Comparison of ENCODE assay signal across 18 cellular contexts in the genomic region with DNA sequence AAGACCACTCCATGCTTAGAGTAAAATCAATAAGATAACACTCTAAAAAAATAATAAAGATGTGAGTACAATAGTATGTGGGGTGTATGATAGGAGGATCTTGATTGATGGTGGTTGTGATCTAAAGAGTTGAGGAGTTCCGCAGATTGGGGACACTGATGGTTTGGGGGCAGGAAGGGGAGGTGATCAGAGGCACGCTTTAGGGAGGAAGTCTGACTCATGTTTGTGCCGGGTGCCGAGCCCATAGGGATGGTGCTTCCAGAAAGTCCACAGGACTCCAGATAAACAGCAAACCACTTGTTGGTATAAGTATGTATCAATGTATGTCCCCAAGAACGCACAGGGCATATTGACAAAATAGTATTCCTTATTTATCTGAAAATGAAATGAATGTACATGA. TPM values are rescaled to one million over a fixed set of nuclear protein-coding genes. Genes with fewer than 3 reads are reported as not detected.
A peak's percentile ranks its signal among the peaks of the same experiment; 100 is the strongest.
DNase-seq lines count a peak whose midpoint lies in the region; ATAC-seq, FAIRE-seq and TF ChIP-seq lines count a peak whose summit lies in the region.
"Had no signal": no experiment of that assay in that cellular context is flagged by ENCODE, and none has a peak within 500 bp of the region (broad histone marks: within the 10 kb centered on the region; RNA-seq: fewer than 3 reads in every experiment).

No MANE protein-coding gene starts in this region.

- H3K4me3 ChIP-seq in heart left ventricle: no peak overlapping the region
- H3K4me3 ChIP-seq in bronchial epithelial cell (ENCODE audit: low read depth, low read length): no peak overlapping the region
- H3K4me3 ChIP-seq in esophagus muscularis mucosa: no peak overlapping the region
- H3K4me3 ChIP-seq: Peyer's patch had no signal

- H3K4me1 ChIP-seq in heart left ventricle (peaks cover 0 to 6% (median 0%) of the 10 kb centered on the region in 12 donors), esophagus muscularis mucosa (peaks cover 0 to 11% (median 7%) of the 10 kb centered on the region in 4 donors)

- H3K27me3 Mint-ChIP-seq in activated T-helper 2 cell treated with anti-CD3 and anti-CD28 coated beads, Interferon-gamma antibody, Interleukin-2, Interleukin-4, amounts not matched to agents 10 μg/mL and 5 μg/mL and 100 μg/mL, durations not matched to agents 14 hours and 24 hours and 36 hours (ENCODE audit: low read depth): peaks cover 6% of the 10 kb centered on the region
- H3K27me3 Mint-ChIP-seq: CD4-positive, alpha-beta T cell had no signal

- DNase-seq in left cardiac atrium: peak; percentile 10
- no peak for DNase-seq in heart left ventricle
- peak; percentile 16 for DNase-seq in MV-4-11 (lab: John Stamatoyannopoulos, UW)
- DNase-seq in bronchial epithelial cell (ENCODE audit: low read depth): peak; percentile 9
- peak; percentile 62 for DNase-seq in posterior vena cava (ENCODE audit: low spot score)
- no peak for DNase-seq in esophagus muscularis mucosa (ENCODE audit: extremely low spot score)
- DNase-seq in activated T-helper 2 cell treated with anti-CD3 and anti-CD28 coated beads, Interferon-gamma antibody, Interleukin-2, Interleukin-4, amounts not matched to agents 10 μg/mL and 5 μg/mL and 100 μg/mL, durations not matched to agents 14 hours and 24 hours and 36 hours (ENCODE audit: low spot score): no peak
- DNase-seq: AML-193; CD4-positive, alpha-beta T cell; DMS79; GDM1; NCI-H146; NCI-H226; SIG-M5 had no signal

- H3K9me3 Mint-ChIP-seq in activated T-helper 2 cell treated with anti-CD3 and anti-CD28 coated beads, Interferon-gamma antibody, Interleukin-2, Interleukin-4, amounts not matched to agents 10 μg/mL and 5 μg/mL and 100 μg/mL, durations not matched to agents 14 hours and 24 hours and 36 hours: no peaks in the 10 kb centered on the region

- H3K36me3 Mint-ChIP-seq in activated T-helper 2 cell treated with anti-CD3 and anti-CD28 coated beads, Interferon-gamma antibody, Interleukin-2, Interleukin-4, amounts not matched to agents 10 μg/mL and 5 μg/mL and 100 μg/mL, durations not matched to agents 14 hours and 24 hours and 36 hours (ENCODE audit: low read depth): no peaks in the 10 kb centered on the region

- no peak for ATAC-seq in left cardiac atrium
- ATAC-seq in heart left ventricle: no peak
- ATAC-seq in GM19035 (IDR thresholded peaks at IDR 0.05; ENCODE audit: unreplicated experiment): no peak

- WGBS in heart left ventricle, 4 donors: 42 to 58% (median 50%) methylated on average over 5 of the region's 5 CpGs
- 58% methylated on average over 5 of the region's 5 CpGs for WGBS in esophagus muscularis mucosa

- intact Hi-C loops in left cardiac atrium (cut with DNase I): no loop called here
- intact Hi-C loops in heart left ventricle (cut with DNase I): no loop called here
- intact Hi-C loops in posterior vena cava (cut with DNase I): loop anchor here in 1 of 2 donors (10.0 kb wide), 1 partner anchor 1896 kb away; no protein-coding TSS in a partner anchor
- intact Hi-C loops in esophagus muscularis mucosa (cut with DNase I): no loop called here
- intact Hi-C loops in activated T-helper 2 cell treated with anti-CD3 and anti-CD28 coated beads, Interferon-gamma antibody, Interleukin-2, Interleukin-4, amounts not matched to agents 10 μg/mL and 5 μg/mL and 100 μg/mL, durations not matched to agents 14 hours and 24 hours and 36 hours (cut with micrococcal nuclease): no loop called here

- no peak overlapping the region for H3K4me3 Mint-ChIP-seq in activated T-helper 2 cell treated with anti-CD3 and anti-CD28 coated beads, Interferon-gamma antibody, Interleukin-2, Interleukin-4, amounts not matched to agents 10 μg/mL and 5 μg/mL and 100 μg/mL, durations not matched to agents 14 hours and 24 hours and 36 hours (ENCODE audit: low read depth)
- H3K4me3 Mint-ChIP-seq: CD4-positive, alpha-beta T cell had no signal

- H3K27me3 ChIP-seq in heart left ventricle (no peaks in the 10 kb centered on the region), bronchial epithelial cell (ENCODE audit: control insufficient read depth, insufficient read depth, low read length) (no peaks in the 10 kb centered on the region), esophagus muscularis mucosa (no peaks in the 10 kb centered on the region)
- H3K27me3 ChIP-seq: Peyer's patch had no signal

- H3K9me3 ChIP-seq in heart left ventricle (peaks cover 0 to 14% (median 0%) of the 10 kb centered on the region in 12 donors), esophagus muscularis mucosa (peaks cover 0 to 5% (median 0%) of the 10 kb centered on the region in 4 donors)
- H3K9me3 ChIP-seq: Peyer's patch had no signal

- peaks cover 3% of the 10 kb centered on the region for H3K4me1 Mint-ChIP-seq in activated T-helper 2 cell treated with anti-CD3 and anti-CD28 coated beads, Interferon-gamma antibody, Interleukin-2, Interleukin-4, amounts not matched to agents 10 μg/mL and 5 μg/mL and 100 μg/mL, durations not matched to agents 14 hours and 24 hours and 36 hours (ENCODE audit: low read depth)

- no peak overlapping the region for H3K27ac Mint-ChIP-seq in activated T-helper 2 cell treated with anti-CD3 and anti-CD28 coated beads, Interferon-gamma antibody, Interleukin-2, Interleukin-4, amounts not matched to agents 10 μg/mL and 5 μg/mL and 100 μg/mL, durations not matched to agents 14 hours and 24 hours and 36 hours
- H3K27ac Mint-ChIP-seq: CD4-positive, alpha-beta T cell had no signal

- TF ChIP-seq POLR2A in heart left ventricle (IDR thresholded peaks at IDR 0.05) (no peak), esophagus muscularis mucosa (IDR thresholded peaks at IDR 0.05; ENCODE audit: low read depth) (no peak)

- no peaks in the 10 kb centered on the region for H3K36me3 ChIP-seq in heart left ventricle
- no peaks in the 10 kb centered on the region for H3K36me3 ChIP-seq in bronchial epithelial cell (ENCODE audit: control insufficient read depth, insufficient read depth, low read length)
- no peaks in the 10 kb centered on the region for H3K36me3 ChIP-seq in esophagus muscularis mucosa
- H3K36me3 ChIP-seq: Peyer's patch had no signal

- no peak for TF ChIP-seq EP300 in esophagus muscularis mucosa (IDR thresholded peaks at IDR 0.05)

- H3K27ac ChIP-seq in heart left ventricle (no peak overlapping the region), esophagus muscularis mucosa (replicated peaks in 1 of 4) (no peak overlapping the region)
- H3K27ac ChIP-seq: Peyer's patch had no signal

- TF ChIP-seq CTCF in heart left ventricle (IDR thresholded peaks at IDR 0.05) (no peak), bronchial epithelial cell (IDR thresholded peaks at IDR 0.05; ENCODE audit: insufficient read depth, low read length, severe bottlenecking) (no peak), esophagus muscularis mucosa (IDR thresholded peaks at IDR 0.05) (no peak)

- no peak for FAIRE-seq in bronchial epithelial cell (lab: Jason Lieb, UNC)
- FAIRE-seq: GM12892 had no signal

RNA-seq across cellular contexts. Expression of gene LINC01488, which starts 27.5 kb away (rescaled TPM):
- total RNA-seq in left cardiac atrium (under 1 TPM in 1 of 2 donors, not detected in 1; 0.06 TPM), heart left ventricle (under 1 TPM in 5 of 9 donors, not detected in 4; 0.04 to 0.42 (median 0.13) TPM), bronchial epithelial cell (not detected in 2 replicates), posterior vena cava (not detected), esophagus muscularis mucosa (not detected)
- under 1 TPM in 1 of 2 donors, not detected in 1; 0.23 TPM for polyA plus RNA-seq in heart left ventricle
- total RNA-seq in activated T-helper 2 cell treated with anti-CD3 and anti-CD28 coated beads, Interferon-gamma antibody, Interleukin-2, Interleukin-4, amounts not matched to agents 10 μg/mL and 5 μg/mL and 100 μg/mL, durations not matched to agents 14 hours and 24 hours and 36 hours: not detected in 2 replicates
- total RNA-seq: A673; CD4-positive, alpha-beta T cell; Peyer's patch had no signal

Comparison
In these comparisons a context has a peak if more than half of its experiments do, and no peak if none do; other contexts are left out.
1. DNase-seq: peak in left cardiac atrium (single experiment), MV-4-11 (single experiment), bronchial epithelial cell (single experiment) and posterior vena cava (single experiment); none in heart left ventricle (0 of 5), esophagus muscularis mucosa (single experiment) and activated T-helper 2 cell treated with anti-CD3 and anti-CD28 coated beads, Interferon-gamma antibody, Interleukin-2, Interleukin-4, amounts not matched to agents 10 μg/mL and 5 μg/mL and 100 μg/mL, durations not matched to agents 14 hours and 24 hours and 36 hours (single experiment).